In genomic region chr1:237269938-237270337, GRCh38 we compare ENCODE assay signal across 21 cellular contexts.
DNase-seq lines count a peak whose midpoint lies in the region; ATAC-seq and TF ChIP-seq lines count a peak whose summit lies in the region.
"Had no signal": no experiment of that assay in that cellular context is flagged by ENCODE, and none has a peak within 500 bp of the region (broad histone marks: within the 10 kb centered on the region; RNA-seq: fewer than 3 reads in every experiment).

No MANE protein-coding gene starts in this region.

- H3K36me3 Mint-ChIP-seq in activated CD8-positive, alpha-beta T cell treated with anti-CD3 and anti-CD28 coated beads for 36 hours (ENCODE audit: low read depth): no peaks in the 10 kb centered on the region
- no peaks in the 10 kb centered on the region for H3K36me3 Mint-ChIP-seq in activated CD8-positive, alpha-beta T cell treated with anti-CD3 and anti-CD28 coated beads, Interleukin-2, amount 10 ng/mL, durations not matched to agents 7 days and 5 days (ENCODE audit: low read depth)
- H3K36me3 Mint-ChIP-seq: IgD-negative memory B cell, naive B cell had no signal

- ATAC-seq in activated CD8-positive, alpha-beta T cell treated with anti-CD3 and anti-CD28 coated beads for 36 hours: peak; percentile 47
- ATAC-seq in activated CD8-positive, alpha-beta T cell treated with anti-CD3 and anti-CD28 coated beads, Interleukin-2, amount 10 ng/mL, durations not matched to agents 7 days and 5 days: no peak
- peak; percentile 59 for ATAC-seq in GM21360 (IDR thresholded peaks at IDR 0.05; ENCODE audit: unreplicated experiment)
- peak; percentile 69 for ATAC-seq in HG03060 (IDR thresholded peaks at IDR 0.05; ENCODE audit: low read depth, unreplicated experiment)
- ATAC-seq in HG03354 (IDR thresholded peaks at IDR 0.05; ENCODE audit: poor library complexity, severe bottlenecking, unreplicated experiment): no peak

- intact Hi-C loops in activated CD8-positive, alpha-beta T cell treated with anti-CD3 and anti-CD28 coated beads for 36 hours (cut with micrococcal nuclease): no loop called here

- no peak overlapping the region for H3K4me3 Mint-ChIP-seq in activated CD8-positive, alpha-beta T cell treated with anti-CD3 and anti-CD28 coated beads for 36 hours
- no peak overlapping the region for H3K4me3 Mint-ChIP-seq in activated CD8-positive, alpha-beta T cell treated with anti-CD3 and anti-CD28 coated beads, Interleukin-2, amount 10 ng/mL, durations not matched to agents 7 days and 5 days
- H3K4me3 Mint-ChIP-seq: IgD-negative memory B cell, naive B cell had no signal

- POLR2A ChIA-PET in activated CD8-positive, alpha-beta T cell treated with anti-CD3 and anti-CD28 coated beads for 36 hours (lab: Charles Lee): no interaction called here
- POLR2A ChIA-PET in activated CD8-positive, alpha-beta T cell treated with anti-CD3 and anti-CD28 coated beads, Interleukin-2, amount 10 ng/mL, durations not matched to agents 7 days and 5 days (lab: Charles Lee): no interaction called here

- H3K27ac Mint-ChIP-seq in activated CD8-positive, alpha-beta T cell treated with anti-CD3 and anti-CD28 coated beads for 36 hours: no peak overlapping the region
- no peak overlapping the region for H3K27ac Mint-ChIP-seq in activated CD8-positive, alpha-beta T cell treated with anti-CD3 and anti-CD28 coated beads, Interleukin-2, amount 10 ng/mL, durations not matched to agents 7 days and 5 days
- H3K27ac Mint-ChIP-seq: IgD-negative memory B cell, naive B cell, progenitor cell of endocrine pancreas had no signal

- peak overlapping the region; percentile 42 for H3K27ac ChIP-seq in caudate nucleus (ENCODE audit: low read depth, low read length)
- H3K27ac ChIP-seq: WERI-Rb-1 had no signal

- peaks cover 4% of the 10 kb centered on the region for H3K27me3 Mint-ChIP-seq in activated CD8-positive, alpha-beta T cell treated with anti-CD3 and anti-CD28 coated beads for 36 hours
- H3K27me3 Mint-ChIP-seq in activated CD8-positive, alpha-beta T cell treated with anti-CD3 and anti-CD28 coated beads, Interleukin-2, amount 10 ng/mL, durations not matched to agents 7 days and 5 days (ENCODE audit: low read depth): no peaks in the 10 kb centered on the region
- H3K27me3 Mint-ChIP-seq: IgD-negative memory B cell, progenitor cell of endocrine pancreas had no signal

- DNase-seq in activated CD8-positive, alpha-beta T cell treated with anti-CD3 and anti-CD28 coated beads for 36 hours: no peak
- DNase-seq in activated CD8-positive, alpha-beta T cell treated with anti-CD3 and anti-CD28 coated beads, Interleukin-2, amount 10 ng/mL, durations not matched to agents 7 days and 5 days: no peak
- no peak for DNase-seq in caudate nucleus (lab: John Stamatoyannopoulos, UW)
- no peak for DNase-seq in NCI-H526 (lab: John Stamatoyannopoulos, UW)
- no peak for DNase-seq in SKM-1 (lab: John Stamatoyannopoulos, UW; ENCODE audit: unreplicated experiment)
- DNase-seq: activated gamma-delta T cell; DMS153; hippocampal formation; naive B cell; NCI-H187; NCI-H510A treated with DMSO at 0.1 percent for 48 hours; SHP77; small intestine; stimulated activated CD4-positive, alpha-beta T cell treated with anti-CD3 and anti-CD28 coated beads, Interleukin-4, amount 100 ng/mL, for 24 hours; trophoblast cell; WERI-Rb-1 had no signal

- TF ChIP-seq CTCF in activated CD8-positive, alpha-beta T cell treated with anti-CD3 and anti-CD28 coated beads for 36 hours (IDR thresholded peaks at IDR 0.05): no peak

- H3K4me1 Mint-ChIP-seq in activated CD8-positive, alpha-beta T cell treated with anti-CD3 and anti-CD28 coated beads for 36 hours (ENCODE audit: low read depth): peaks cover 6% of the 10 kb centered on the region
- H3K4me1 Mint-ChIP-seq in activated CD8-positive, alpha-beta T cell treated with anti-CD3 and anti-CD28 coated beads, Interleukin-2, amount 10 ng/mL, durations not matched to agents 7 days and 5 days (ENCODE audit: low read depth): no peaks in the 10 kb centered on the region
- H3K4me1 Mint-ChIP-seq: naive B cell had no signal

- CTCF ChIA-PET in activated CD8-positive, alpha-beta T cell treated with anti-CD3 and anti-CD28 coated beads for 36 hours (lab: Charles Lee): no interaction called here
- CTCF ChIA-PET in activated CD8-positive, alpha-beta T cell treated with anti-CD3 and anti-CD28 coated beads, Interleukin-2, amount 10 ng/mL, durations not matched to agents 7 days and 5 days (lab: Charles Lee): interaction anchor here (0.6 kb wide), 1 partner anchor 8 kb away, joined by 3 read pairs; no protein-coding TSS in a partner anchor

- H3K9me3 Mint-ChIP-seq in activated CD8-positive, alpha-beta T cell treated with anti-CD3 and anti-CD28 coated beads for 36 hours: no peaks in the 10 kb centered on the region
- no peaks in the 10 kb centered on the region for H3K9me3 Mint-ChIP-seq in activated CD8-positive, alpha-beta T cell treated with anti-CD3 and anti-CD28 coated beads, Interleukin-2, amount 10 ng/mL, durations not matched to agents 7 days and 5 days (ENCODE audit: insufficient read depth)

Comparison
In these comparisons a context has a peak if more than half of its experiments do, and no peak if none do; other contexts are left out.
1. ATAC-seq: peak in activated CD8-positive, alpha-beta T cell treated with anti-CD3 and anti-CD28 coated beads for 36 hours (single experiment), GM21360 (single experiment) and HG03060 (single experiment); none in activated CD8-positive, alpha-beta T cell treated with anti-CD3 and anti-CD28 coated beads, Interleukin-2, amount 10 ng/mL, durations not matched to agents 7 days and 5 days (single experiment) and HG03354 (single experiment).